ENCODE assay signal across 31 cellular contexts in genomic region chr7:112945046-112945445, GRCh38.
"Had no signal": no experiment of that assay in that cellular context is flagged by ENCODE, and none has a peak within 500 bp of the region (broad histone marks: within the 10 kb centered on the region; RNA-seq: fewer than 3 reads in every experiment).

No MANE protein-coding gene starts in this region.

- H3K27me3 ChIP-seq: brain microvascular endothelial cell, MG63, SJCRH30 had no signal

- H3K36me3 ChIP-seq: brain microvascular endothelial cell, MG63, SJCRH30, WERI-Rb-1 had no signal

- H3K9me3 ChIP-seq: MG63, SJCRH30 had no signal

- H3K27ac ChIP-seq: brain microvascular endothelial cell, SJCRH30, SK-N-MC, WERI-Rb-1 had no signal

- H3K36me3 Mint-ChIP-seq: activated naive CD8-positive, alpha-beta T cell treated with anti-CD3 and anti-CD28 coated beads for 36 hours had no signal

- H3K9me3 Mint-ChIP-seq: activated CD8-positive, alpha-beta T cell treated with anti-CD3 and anti-CD28 coated beads for 36 hours; activated naive CD8-positive, alpha-beta T cell treated with anti-CD3 and anti-CD28 coated beads for 36 hours; activated T-helper 17 cell treated with anti-CD3 and anti-CD28 coated beads, Interleukin-2, amount 50 U/mL, for 72 hours had no signal

- ATAC-seq: activated CD8-positive, alpha-beta T cell treated with anti-CD3 and anti-CD28 coated beads for 36 hours; activated T-cell treated with anti-CD3 and anti-CD28 coated beads, Interleukin-2, amount 50 U/mL, for 72 hours; activated T-helper 17 cell treated with anti-CD3 and anti-CD28 coated beads, Interleukin-2, amount 50 U/mL, for 72 hours; Panc1 had no signal

- H3K4me1 ChIP-seq: SJCRH30 had no signal

- DNase-seq: activated CD4-positive, alpha-beta T cell treated with anti-CD3 and anti-CD28 coated beads for 1 hour; activated CD4-positive, alpha-beta T cell treated with anti-CD3 and anti-CD28 coated beads, Interleukin-2, amount 10 ng/mL, durations not matched to agents 24 days and 14 days; activated CD4-positive, alpha-beta T cell treated with anti-CD3 and anti-CD28 coated beads, Interleukin-2, amount 50 U/mL, for 4 hours; activated CD4-positive, CD25-positive, alpha-beta regulatory T cell; activated CD8-positive, alpha-beta T cell treated with anti-CD3 and anti-CD28 coated beads for 36 hours; activated effector memory CD4-positive, alpha-beta T cell treated with anti-CD3 and anti-CD28 coated beads, Interleukin-2, amount 50 U/mL, for 16 hours; activated naive CD4-positive, alpha-beta T cell; activated naive CD4-positive, alpha-beta T cell treated with anti-CD3 and anti-CD28 coated beads, Interleukin-2, amount 50 U/mL, for 16 hours; activated naive CD8-positive, alpha-beta T cell treated with anti-CD3 and anti-CD28 coated beads for 36 hours; activated T-cell treated with anti-CD3 and anti-CD28 coated beads, Interleukin-2, amount 50 U/mL, for 1 hour; activated T-cell treated with anti-CD3 and anti-CD28 coated beads, Interleukin-2, amount 50 U/mL, for 72 hours; amniotic stem cell; aorta; brain microvascular endothelial cell; central memory CD4-positive, alpha-beta T cell; MG63; NCI-H1048; NCI-H1105 treated with DMSO at 0.1 percent for 48 hours; NCI-H1436; NCI-H1694; NCI-H1930; NCI-H2081 treated with DMSO at 0.1 percent for 48 hours; NCI-H226; NCI-H524 treated with DMSO at 0.1 percent for 48 hours; SHP77; SJCRH30; T1000; WERI-Rb-1 had no signal

- H3K4me3 Mint-ChIP-seq: activated CD4-positive, alpha-beta T cell treated with anti-CD3 and anti-CD28 coated beads, Interleukin-2, amount 10 ng/mL, durations not matched to agents 24 days and 14 days; activated CD8-positive, alpha-beta T cell treated with anti-CD3 and anti-CD28 coated beads for 36 hours; activated naive CD8-positive, alpha-beta T cell treated with anti-CD3 and anti-CD28 coated beads for 36 hours; activated T-cell treated with anti-CD3 and anti-CD28 coated beads, Interleukin-2, amount 50 U/mL, for 72 hours; activated T-helper 17 cell treated with anti-CD3 and anti-CD28 coated beads, Interleukin-2, amount 50 U/mL, for 72 hours had no signal

- H3K4me3 ChIP-seq: MG63, SJCRH30, SK-N-MC had no signal

- H3K27ac Mint-ChIP-seq: activated CD4-positive, alpha-beta T cell treated with anti-CD3 and anti-CD28 coated beads, Interleukin-2, amount 10 ng/mL, durations not matched to agents 24 days and 14 days; activated CD8-positive, alpha-beta T cell treated with anti-CD3 and anti-CD28 coated beads for 36 hours; activated naive CD8-positive, alpha-beta T cell treated with anti-CD3 and anti-CD28 coated beads for 36 hours; activated T-cell treated with anti-CD3 and anti-CD28 coated beads, Interleukin-2, amount 50 U/mL, for 72 hours; activated T-helper 17 cell treated with anti-CD3 and anti-CD28 coated beads, Interleukin-2, amount 50 U/mL, for 72 hours had no signal

- H3K4me1 Mint-ChIP-seq: activated T-helper 17 cell treated with anti-CD3 and anti-CD28 coated beads, Interleukin-2, amount 50 U/mL, for 72 hours had no signal
